17 cellular contexts compared by ENCODE assay signal in the genomic region with DNA sequence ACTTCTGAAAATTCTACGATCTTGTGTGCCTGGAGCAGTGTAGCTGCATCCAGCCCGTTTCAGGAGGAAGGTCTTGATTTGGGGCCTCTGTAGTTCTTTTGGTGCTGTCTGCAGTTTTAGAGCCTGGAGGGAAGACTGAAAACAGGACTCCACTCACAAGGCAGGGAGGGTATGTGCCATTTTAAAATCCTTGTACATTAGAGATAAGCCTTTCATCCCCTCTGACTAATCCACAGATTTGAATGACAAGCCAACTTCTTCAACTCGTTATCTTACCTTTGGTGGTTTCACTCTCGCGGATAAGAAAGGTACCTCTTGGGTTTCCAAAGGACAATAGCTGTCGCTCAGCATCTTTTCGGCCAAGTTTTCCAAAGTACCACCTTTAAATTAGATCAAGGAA.
DNase-seq lines count a peak whose midpoint lies in the region; ATAC-seq, FAIRE-seq and TF ChIP-seq lines count a peak whose summit lies in the region.
"Had no signal": no experiment of that assay in that cellular context is flagged by ENCODE, and none has a peak within 500 bp of the region (broad histone marks: within the 10 kb centered on the region; RNA-seq: fewer than 3 reads in every experiment).

No MANE protein-coding gene starts in this region.

- H3K27me3 ChIP-seq in neural progenitor cell (no peaks in the 10 kb centered on the region), BE2C (no peaks in the 10 kb centered on the region)

- peak; percentile 74 for FAIRE-seq in D721Med (lab: Jason Lieb, UNC)
- FAIRE-seq: A549, HepG2 had no signal

- no peak overlapping the region for H3K4me2 ChIP-seq in neural progenitor cell
- H3K4me2 ChIP-seq: A549 had no signal

- H3K27ac Mint-ChIP-seq in activated T-cell treated with anti-CD3 and anti-CD28 coated beads, Interleukin-2, amount 50 U/mL, for 24 hours = peak overlapping the region; percentile 58
- peak overlapping the region; percentile 53 for H3K27ac Mint-ChIP-seq in activated naive CD8-positive, alpha-beta T cell treated with anti-CD3 and anti-CD28 coated beads, Interleukin-2, amount 50 U/mL, for 24 hours
- H3K27ac Mint-ChIP-seq in neural progenitor cell = no peak overlapping the region

- H3K36me3 Mint-ChIP-seq in activated T-cell treated with anti-CD3 and anti-CD28 coated beads, Interleukin-2, amount 50 U/mL, for 24 hours (ENCODE audit: low read depth) = peaks cover 99% of the 10 kb centered on the region
- peaks cover 73% of the 10 kb centered on the region for H3K36me3 Mint-ChIP-seq in activated naive CD8-positive, alpha-beta T cell treated with anti-CD3 and anti-CD28 coated beads, Interleukin-2, amount 50 U/mL, for 24 hours (ENCODE audit: low read depth)
- H3K36me3 Mint-ChIP-seq in neural progenitor cell = peaks cover 32% of the 10 kb centered on the region

- peaks cover 12% of the 10 kb centered on the region for H4K20me1 ChIP-seq in neural progenitor cell (ENCODE audit: low read depth)

- no peaks in the 10 kb centered on the region for H3K9me3 ChIP-seq in neural progenitor cell (ENCODE audit: low read depth)
- H3K9me3 ChIP-seq in BE2C = no peaks in the 10 kb centered on the region
- H3K9me3 ChIP-seq: A549 had no signal

- H3K4me1 Mint-ChIP-seq in activated T-cell treated with anti-CD3 and anti-CD28 coated beads, Interleukin-2, amount 50 U/mL, for 24 hours (ENCODE audit: low read depth) = peaks cover 53% of the 10 kb centered on the region
- H3K4me1 Mint-ChIP-seq in activated naive CD8-positive, alpha-beta T cell treated with anti-CD3 and anti-CD28 coated beads, Interleukin-2, amount 50 U/mL, for 24 hours = peaks cover 28% of the 10 kb centered on the region
- peaks cover 66% of the 10 kb centered on the region for H3K4me1 Mint-ChIP-seq in neural progenitor cell

- no peaks in the 10 kb centered on the region for H3K79me2 ChIP-seq in neural progenitor cell (ENCODE audit: low read depth)

- no peak for ATAC-seq in activated naive CD8-positive, alpha-beta T cell treated with anti-CD3 and anti-CD28 coated beads, Interleukin-2, amount 50 U/mL, for 24 hours
- no peak for ATAC-seq in GM21786 (IDR thresholded peaks at IDR 0.05; ENCODE audit: unreplicated experiment)
- ATAC-seq: A549, HepG2 had no signal

- no peak overlapping the region for H3K4me3 ChIP-seq in neural progenitor cell
- no peak overlapping the region for H3K4me3 ChIP-seq in BE2C (ENCODE audit: low read depth, low read length)
- H3K4me3 ChIP-seq: A549 had no signal

- H3F3A ChIP-seq in neural progenitor cell (ENCODE audit: low read depth) = peaks cover 47% of the 10 kb centered on the region

- H2AFZ ChIP-seq in neural progenitor cell (replicated peaks) = no peak overlapping the region

- H3K36me3 ChIP-seq in neural progenitor cell (peaks cover 8% of the 10 kb centered on the region), BE2C (peaks cover 27% of the 10 kb centered on the region)

- no peak overlapping the region for H3K9ac ChIP-seq in neural progenitor cell

- H3K27ac ChIP-seq in neural progenitor cell = peak overlapping the region; percentile 68
- H3K27ac ChIP-seq: A549 had no signal

- H3K4me3 Mint-ChIP-seq in activated T-cell treated with anti-CD3 and anti-CD28 coated beads, Interleukin-2, amount 50 U/mL, for 24 hours = no peak overlapping the region
- H3K4me3 Mint-ChIP-seq in activated naive CD8-positive, alpha-beta T cell treated with anti-CD3 and anti-CD28 coated beads, Interleukin-2, amount 50 U/mL, for 24 hours = no peak overlapping the region
- H3K4me3 Mint-ChIP-seq in neural progenitor cell = no peak overlapping the region

- TF ChIP-seq CTCF in D721Med (IDR thresholded peaks at IDR 0.05; ENCODE audit: insufficient read depth, missing control alignments) (no peak), neural progenitor cell (IDR thresholded peaks at IDR 0.05) (no peak), BE2C (IDR thresholded peaks at IDR 0.05; ENCODE audit: low read depth, low read length) (no peak)

- H3K9me3 Mint-ChIP-seq in activated T-cell treated with anti-CD3 and anti-CD28 coated beads, Interleukin-2, amount 50 U/mL, for 24 hours = no peaks in the 10 kb centered on the region
- H3K9me3 Mint-ChIP-seq in activated naive CD8-positive, alpha-beta T cell treated with anti-CD3 and anti-CD28 coated beads, Interleukin-2, amount 50 U/mL, for 24 hours = no peaks in the 10 kb centered on the region
- no peaks in the 10 kb centered on the region for H3K9me3 Mint-ChIP-seq in neural progenitor cell

- DNase-seq in activated T-cell treated with anti-CD3 and anti-CD28 coated beads, Interleukin-2, amount 50 U/mL, for 24 hours = no peak
- DNase-seq in activated T-cell treated with anti-CD3 and anti-CD28 coated beads for 4 hours = no peak
- no peak for DNase-seq in D721Med (ENCODE audit: insufficient read length, low spot score)
- no peak for DNase-seq in activated naive CD8-positive, alpha-beta T cell treated with anti-CD3 and anti-CD28 coated beads, Interleukin-2, amount 50 U/mL, for 24 hours
- DNase-seq in neural progenitor cell (ENCODE audit: low spot score) = no peak
- no peak for DNase-seq in BE2C
- DNase-seq in C1 segment of cervical spinal cord (lab: John Stamatoyannopoulos, UW) = no peak
- DNase-seq: GF-D8, Karpas-422, NCI-H1105 treated with DMSO at 0.1 percent for 48 hours, NCI-H187, NCI-H2171, NCI-H446 treated with DMSO at 0.1 percent for 48 hours, NCI-H748 treated with DMSO at 0.1 percent for 48 hours had no signal

- no peaks in the 10 kb centered on the region for H3K27me3 Mint-ChIP-seq in activated T-cell treated with anti-CD3 and anti-CD28 coated beads, Interleukin-2, amount 50 U/mL, for 24 hours
- H3K27me3 Mint-ChIP-seq in activated naive CD8-positive, alpha-beta T cell treated with anti-CD3 and anti-CD28 coated beads, Interleukin-2, amount 50 U/mL, for 24 hours = no peaks in the 10 kb centered on the region
- H3K27me3 Mint-ChIP-seq in neural progenitor cell (ENCODE audit: insufficient read depth, low read depth) = no peaks in the 10 kb centered on the region

- H3K4me1 ChIP-seq in neural progenitor cell (peaks cover 69% of the 10 kb centered on the region), BE2C (peaks cover 3% of the 10 kb centered on the region; the same call in 1 of the 2 replicates)
- H3K4me1 ChIP-seq: A549 had no signal
